Comparison of ENCODE assay signal across 9 cellular contexts in the genomic region with DNA sequence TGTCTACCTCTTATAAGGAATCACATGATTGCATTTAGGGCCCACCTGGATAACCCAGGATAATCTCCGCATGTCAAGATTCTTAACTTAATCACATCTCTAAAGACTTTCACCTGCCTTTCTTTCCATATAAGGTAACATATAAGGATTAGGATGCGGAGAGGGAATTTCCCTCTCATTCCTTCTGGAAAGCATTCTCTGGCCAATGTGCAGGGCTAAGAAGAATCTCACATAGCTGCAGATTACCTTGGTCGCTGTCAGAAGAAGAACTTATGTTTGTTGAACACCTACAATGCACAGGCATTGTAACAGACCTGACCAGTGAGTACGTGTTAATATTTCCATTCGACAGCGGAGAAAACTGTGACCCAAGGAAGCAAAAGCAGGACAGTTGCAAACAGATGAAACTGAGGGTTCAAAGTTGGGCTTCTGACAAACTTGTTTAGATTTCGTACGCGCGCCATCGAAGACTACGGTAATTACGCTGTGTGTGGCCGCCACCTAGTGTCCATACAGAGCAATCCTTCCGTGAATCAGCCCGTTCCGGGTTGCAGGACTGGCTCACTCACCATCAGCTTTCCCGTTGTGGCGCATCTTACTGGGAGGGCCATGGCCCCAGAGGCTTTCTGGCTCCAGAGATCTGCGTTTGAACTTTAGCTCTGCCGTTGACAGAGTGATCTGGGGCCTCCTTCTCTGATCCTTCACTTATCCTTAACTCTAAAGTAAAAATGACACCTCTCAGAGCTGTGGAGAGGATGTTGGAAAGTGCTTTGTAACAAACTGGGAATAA. TPM values are rescaled to one million over a fixed set of nuclear protein-coding genes. Genes with fewer than 3 reads are reported as not detected.
A peak's percentile ranks its signal among the peaks of the same experiment; 100 is the strongest.
DNase-seq lines count a peak whose midpoint lies in the region; ATAC-seq, FAIRE-seq and TF ChIP-seq lines count a peak whose summit lies in the region.
"Had no signal": no experiment of that assay in that cellular context is flagged by ENCODE, and none has a peak within 500 bp of the region (broad histone marks: within the 10 kb centered on the region; RNA-seq: fewer than 3 reads in every experiment).

No MANE protein-coding gene starts in this region.

- no peaks in the 10 kb centered on the region for H3K4me1 ChIP-seq in HEK293 (ENCODE audit: control insufficient read depth, insufficient read depth, low read length)

- H3K9me3 ChIP-seq in HEK293 (ENCODE audit: control insufficient read depth, insufficient read depth, low read depth, low read length): no peaks in the 10 kb centered on the region

- TF ChIP-seq CTCF in D721Med (IDR thresholded peaks at IDR 0.05; ENCODE audit: insufficient read depth, missing control alignments) (peak; percentile 88), HEK293 (tag by site-specific recombination; IDR thresholded peaks at IDR 0.05) (peak; percentile 69), kidney epithelial cell (IDR thresholded peaks at IDR 0.05; ENCODE audit: insufficient read depth, low read length, poor library complexity, severe bottlenecking) (peak; percentile 86)

- DNase-seq in D721Med (ENCODE audit: insufficient read length, low spot score) (peak; percentile 21), NCI-H2196 (lab: John Stamatoyannopoulos, UW; ENCODE audit: unreplicated experiment) (peak; percentile 65), kidney epithelial cell (ENCODE audit: low read depth) (no peak)
- DNase-seq in central memory CD4-positive, alpha-beta T cell: peak; percentile 56
- peak in 3 of 4 experiments; percentile 38 to 56 (median 51) for DNase-seq in stimulated activated CD4-positive, alpha-beta T cell treated with anti-CD3 and anti-CD28 coated beads, Interleukin-1b, Interleukin-23, amount 100 ng/mL, for 24 hours (ENCODE audit: low read depth in 4 of 4, low spot score in 1 of 4)

- H3K4me3 ChIP-seq in HEK293 (ENCODE audit: low read depth, low read length) (no peak overlapping the region), kidney epithelial cell (ENCODE audit: low read depth, low read length) (no peak overlapping the region)

- no peak for FAIRE-seq in D721Med (lab: Jason Lieb, UNC)

- POLR2A ChIA-PET in HEK293 (lab: Yijun Ruan, JAX): no interaction called here

- no peaks in the 10 kb centered on the region for H3K36me3 ChIP-seq in HEK293 (ENCODE audit: control insufficient read depth in 2 of 2, insufficient read depth in 1 of 2, low read length in 2 of 2)
- H3K36me3 ChIP-seq in kidney epithelial cell (ENCODE audit: control insufficient read depth, insufficient read depth, low read length): no peaks in the 10 kb centered on the region

- peak; percentile 61 to 64 for ATAC-seq in activated CD4-positive, CD25-positive, alpha-beta regulatory T cell treated with anti-CD3 and anti-CD28 coated beads, Interleukin-2, amount 50 U/mL, for 24 hours
- ATAC-seq in GM19463 (IDR thresholded peaks at IDR 0.05; ENCODE audit: unreplicated experiment): no peak

- CTCF ChIA-PET in HEK293 (lab: Yijun Ruan, JAX): interaction anchor here (0.6 to 4.3 kb wide), 26 partner anchors 8 to 573 kb away, joined by 3 to 21 read pairs (median 3); partner anchors contain the start of genes C20orf202 and RAD21L1

- H3K27me3 ChIP-seq in kidney epithelial cell (ENCODE audit: control insufficient read depth, insufficient read depth, low read length): peaks cover 13% of the 10 kb centered on the region

- H3K27ac ChIP-seq in HEK293 (ENCODE audit: extremely low read depth, low read depth, low read length): no peak overlapping the region

TF ChIP-seq in HEK293, 187 proteins besides CTCF, POLR2A, EP300 and RAD21:
- TF ChIP-seq ZNF416 (tag by site-specific recombination; IDR thresholded peaks at IDR 0.05): no peak
- 0 out of 2 replicates have a peak, but pooled peaks have one; percentile 57 for TF ChIP-seq ZNF600 (tag by site-specific recombination; IDR thresholded peaks at IDR 0.05)
- peak; percentile 39; the same call in 1 of the 2 replicates for TF ChIP-seq ZSCAN30 (tag by site-specific recombination; IDR thresholded peaks at IDR 0.05)
- TF ChIP-seq ZNF274 (IDR thresholded peaks at IDR 0.05; ENCODE audit: low read length): no peak
- no peak for TF ChIP-seq ZNF274 (tag by site-specific recombination; IDR thresholded peaks at IDR 0.05; ENCODE audit: borderline replicate concordance)
- TF ChIP-seq ZNF266 (tag by site-specific recombination; IDR thresholded peaks at IDR 0.05; ENCODE audit: low read depth): no peak
- TF ChIP-seq, protein P1, sequence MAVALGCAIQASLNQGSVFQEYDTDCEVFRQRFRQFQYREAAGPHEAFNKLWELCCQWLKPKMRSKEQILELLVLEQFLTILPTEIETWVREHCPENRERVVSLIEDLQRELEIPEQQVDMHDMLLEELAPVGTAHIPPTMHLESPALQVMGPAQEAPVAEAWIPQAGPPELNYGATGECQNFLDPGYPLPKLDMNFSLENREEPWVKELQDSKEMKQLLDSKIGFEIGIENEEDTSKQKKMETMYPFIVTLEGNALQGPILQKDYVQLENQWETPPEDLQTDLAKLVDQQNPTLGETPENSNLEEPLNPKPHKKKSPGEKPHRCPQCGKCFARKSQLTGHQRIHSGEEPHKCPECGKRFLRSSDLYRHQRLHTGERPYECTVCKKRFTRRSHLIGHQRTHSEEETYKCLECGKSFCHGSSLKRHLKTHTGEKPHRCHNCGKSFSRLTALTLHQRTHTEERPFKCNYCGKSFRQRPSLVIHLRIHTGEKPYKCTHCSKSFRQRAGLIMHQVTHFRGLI (tag by site-specific recombination; IDR thresholded peaks at IDR 0.05): peak; percentile 74; the same call in 1 of the 2 replicates
- peak; percentile 68 for TF ChIP-seq ZBTB17 (tag by site-specific recombination; IDR thresholded peaks at IDR 0.05)
- TF ChIP-seq ZNF394 (tag by site-specific recombination; IDR thresholded peaks at IDR 0.05; ENCODE audit: borderline replicate concordance): no peak
- no peak for TF ChIP-seq ZNF133 (tag by site-specific recombination; IDR thresholded peaks at IDR 0.05)
- no peak for TF ChIP-seq ZNF548 (tag by site-specific recombination; IDR thresholded peaks at IDR 0.05)
- peak; percentile 97 for TF ChIP-seq ZNF654 (tag by site-specific recombination; IDR thresholded peaks at IDR 0.05; ENCODE audit: low read depth)
- TF ChIP-seq ZNF624 (tag by site-specific recombination; IDR thresholded peaks at IDR 0.05): no peak
- no peak for TF ChIP-seq HOXA7 (CRISPR knock-in tag; IDR thresholded peaks at IDR 0.05; ENCODE audit: borderline replicate concordance)
- TF ChIP-seq ZNF146 (tag by site-specific recombination; IDR thresholded peaks at IDR 0.05): no peak
- TF ChIP-seq ZNF510 (tag by site-specific recombination; IDR thresholded peaks at IDR 0.05; ENCODE audit: insufficient replicate concordance): no peak
- TF ChIP-seq ZNF529 (tag by site-specific recombination; IDR thresholded peaks at IDR 0.05; ENCODE audit: insufficient replicate concordance): no peak
- 0 out of 2 replicates have a peak, but pooled peaks have one; percentile 30 for TF ChIP-seq ZNF513 (tag by site-specific recombination; IDR thresholded peaks at IDR 0.05)
- 0 out of 2 replicates have a peak, but pooled peaks have one; percentile 21 for TF ChIP-seq ZFP37 (tag by site-specific recombination; IDR thresholded peaks at IDR 0.05)
- no peak for TF ChIP-seq MEIS1 (CRISPR knock-in tag; IDR thresholded peaks at IDR 0.05; ENCODE audit: borderline replicate concordance)

RNA-seq across cellular contexts. Expression of gene C20orf202, which starts 9.5 kb away (rescaled TPM):
- not detected in 2 replicates for total RNA-seq in kidney epithelial cell
- total RNA-seq: T-helper 2 cell treated with Interferon-gamma antibody and Interleukin-4, amounts not matched to agents 100 ng/mL and 5 ng/mL, for 36 hours had no signal

RNA-seq across cellular contexts. Expression of gene RAD21L1, which starts 13.0 kb away (rescaled TPM):
- not detected in 2 replicates for total RNA-seq in kidney epithelial cell
- total RNA-seq: T-helper 2 cell treated with Interferon-gamma antibody and Interleukin-4, amounts not matched to agents 100 ng/mL and 5 ng/mL, for 36 hours had no signal

RNA-seq across cellular contexts. Expression of gene TMEM74B, which starts 28.0 kb away (rescaled TPM):
- total RNA-seq in kidney epithelial cell: 0.27 and 4.5 TPM in 2 replicates

RNA-seq across cellular contexts. Expression of gene SNPH, which starts 53.3 kb away (rescaled TPM):
- 7.1 and 8.3 TPM in 2 replicates for total RNA-seq in kidney epithelial cell
